In the genomic region with DNA sequence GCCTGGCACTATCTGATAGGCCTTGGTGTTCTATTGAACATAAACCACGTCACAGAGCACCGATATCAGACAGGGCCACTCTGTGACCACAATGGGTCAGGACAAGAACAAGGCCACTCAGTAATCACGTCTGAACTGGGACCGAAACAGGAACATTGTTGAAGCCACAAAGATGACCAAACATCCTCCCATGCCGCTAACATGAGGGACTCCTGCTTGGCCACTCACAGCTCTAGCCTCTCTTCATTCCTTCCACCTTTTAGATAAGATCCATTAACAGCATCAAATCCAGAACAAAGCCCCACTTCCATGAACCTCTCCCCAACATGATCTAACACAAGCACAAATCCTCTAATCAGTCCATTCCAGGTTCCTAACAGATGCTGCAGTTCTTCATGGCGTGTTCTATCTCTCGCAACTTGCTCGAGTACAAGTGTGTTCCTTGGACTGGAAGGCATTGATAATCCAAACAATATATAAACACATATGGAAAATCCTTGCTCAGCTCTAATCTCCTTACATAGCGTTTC, we compare ENCODE assay signal across 17 cellular contexts. TPM values are rescaled to one million over a fixed set of nuclear protein-coding genes. Genes with fewer than 3 reads are reported as not detected.
DNase-seq lines count a peak whose midpoint lies in the region; ATAC-seq and TF ChIP-seq lines count a peak whose summit lies in the region.
"Had no signal": no experiment of that assay in that cellular context is flagged by ENCODE, and none has a peak within 500 bp of the region (broad histone marks: within the 10 kb centered on the region; RNA-seq: fewer than 3 reads in every experiment).

No MANE protein-coding gene starts in this region.

- peaks cover 0 to 4% (median 0%) of the 10 kb centered on the region in 8 donors for H3K9me3 ChIP-seq in spleen
- H3K9me3 ChIP-seq: Caco-2 had no signal

- H3K9me3 Mint-ChIP-seq in endothelial cell (ENCODE audit: unreplicated experiment): no peaks in the 10 kb centered on the region
- no peaks in the 10 kb centered on the region for H3K9me3 Mint-ChIP-seq in activated naive CD4-positive, alpha-beta T cell treated with anti-CD3 and anti-CD28 coated beads, Interleukin-2, amount 10 ng/mL, durations not matched to agents 7 days and 5 days

- H3K36me3 ChIP-seq in spleen: peaks cover 0 to 50% (median 10%) of the 10 kb centered on the region in 6 donors

- H3K27ac ChIP-seq in spleen: peak overlapping the region in 6 of 8 donors; percentile 34 to 86 (median 70)
- H3K27ac ChIP-seq in foreskin keratinocyte: no peak overlapping the region

- peaks cover 0 to 18% (median under 1%) of the 10 kb centered on the region in 6 donors for H3K4me1 ChIP-seq in spleen
- no peaks in the 10 kb centered on the region for H3K4me1 ChIP-seq in foreskin keratinocyte

- no peak for TF ChIP-seq POLR2A in spleen (IDR thresholded peaks at IDR 0.05)

- no peak for ATAC-seq in foreskin keratinocyte
- ATAC-seq: HCT116 had no signal

- H3K27me3 Mint-ChIP-seq in endothelial cell (ENCODE audit: unreplicated experiment): no peaks in the 10 kb centered on the region
- H3K27me3 Mint-ChIP-seq in activated naive CD4-positive, alpha-beta T cell treated with anti-CD3 and anti-CD28 coated beads, Interleukin-2, amount 10 ng/mL, durations not matched to agents 7 days and 5 days: no peaks in the 10 kb centered on the region

- no peak overlapping the region for H3K4me3 ChIP-seq in spleen

- no peak overlapping the region for H3K27ac Mint-ChIP-seq in endothelial cell (ENCODE audit: unreplicated experiment)
- H3K27ac Mint-ChIP-seq in activated naive CD4-positive, alpha-beta T cell treated with anti-CD3 and anti-CD28 coated beads, Interleukin-2, amount 10 ng/mL, durations not matched to agents 7 days and 5 days: no peak overlapping the region

- TF ChIP-seq CTCF in endothelial cell (IDR thresholded peaks at IDR 0.05; ENCODE audit: unreplicated experiment): no peak
- no peak for TF ChIP-seq CTCF in spleen (IDR thresholded peaks at IDR 0.05 in 8 of 11, conservative IDR thresholded peaks at IDR 0.05 in 3 of 11)
- TF ChIP-seq CTCF in foreskin keratinocyte (conservative IDR thresholded peaks at IDR 0.05): no peak

- H3K27me3 ChIP-seq in spleen (replicated peaks in 1 of 7): no peaks in the 10 kb centered on the region
- no peaks in the 10 kb centered on the region for H3K27me3 ChIP-seq in foreskin keratinocyte

- 62 to 83% (median 76%) methylated on average over 9 of the region's 9 CpGs for WGBS in spleen, 5 donors

- CTCF ChIA-PET in activated naive CD4-positive, alpha-beta T cell treated with anti-CD3 and anti-CD28 coated beads, Interleukin-2, amount 10 ng/mL, durations not matched to agents 7 days and 5 days (lab: Charles Lee): no interaction called here

- DNase-seq in CMK (ENCODE audit: low read depth): peak; percentile 27
- DNase-seq in OCI-M1 (lab: John Stamatoyannopoulos, UW): peak; percentile 88
- no peak for DNase-seq in endothelial cell (ENCODE audit: low spot score)
- no peak for DNase-seq in spleen
- no peak for DNase-seq in foreskin keratinocyte
- DNase-seq in AML-193 (lab: John Stamatoyannopoulos, UW): no peak
- no peak for DNase-seq in activated naive CD4-positive, alpha-beta T cell treated with anti-CD3 and anti-CD28 coated beads, Interleukin-2, amount 10 ng/mL, durations not matched to agents 7 days and 5 days
- DNase-seq: Caco-2, GOT3, NCI-H1105, NCI-H1694, NCI-H2081 treated with DMSO at 0.1 percent for 48 hours, NCI-H446 treated with DMSO at 0.1 percent for 48 hours, NCI-H69, SHP77, SK-N-SH had no signal

- peak overlapping the region; percentile 14 for H3K4me3 Mint-ChIP-seq in endothelial cell (ENCODE audit: unreplicated experiment)
- H3K4me3 Mint-ChIP-seq in activated naive CD4-positive, alpha-beta T cell treated with anti-CD3 and anti-CD28 coated beads, Interleukin-2, amount 10 ng/mL, durations not matched to agents 7 days and 5 days: no peak overlapping the region

- intact Hi-C loops in spleen (cut with DNase I; ENCODE audit: low total_unique reads): no loop called here

- H3K36me3 Mint-ChIP-seq in endothelial cell (ENCODE audit: low read depth, unreplicated experiment): peaks cover 27% of the 10 kb centered on the region
- peaks cover 34% of the 10 kb centered on the region for H3K36me3 Mint-ChIP-seq in activated naive CD4-positive, alpha-beta T cell treated with anti-CD3 and anti-CD28 coated beads, Interleukin-2, amount 10 ng/mL, durations not matched to agents 7 days and 5 days

- peaks cover 3% of the 10 kb centered on the region for H3K4me1 Mint-ChIP-seq in endothelial cell (ENCODE audit: unreplicated experiment)
- H3K4me1 Mint-ChIP-seq in activated naive CD4-positive, alpha-beta T cell treated with anti-CD3 and anti-CD28 coated beads, Interleukin-2, amount 10 ng/mL, durations not matched to agents 7 days and 5 days: no peaks in the 10 kb centered on the region

RNA-seq across cellular contexts. Expression of gene SIRT5, which starts 7.4 kb away (rescaled TPM):
- total RNA-seq in endothelial cell (ENCODE audit: unreplicated experiment) (16.0 TPM), spleen (10 to 100 TPM; 11.0 to 23.7 (median 18.0) TPM), foreskin keratinocyte (8.8 and 8.9 TPM in 2 replicates)
- polyA plus RNA-seq in spleen (10 to 100 TPM in 1 of 3 donors, 1 to 10 TPM in 2; 8.2 to 10.8 (median 9.1) TPM), foreskin keratinocyte (6.3 and 6.4 TPM in 2 replicates)

RNA-seq across cellular contexts. Expression of gene NOL7, which starts 33.4 kb away (rescaled TPM):
- total RNA-seq in endothelial cell (ENCODE audit: unreplicated experiment) (43.5 TPM), spleen (10 to 100 TPM; 44.6 to 73.6 (median 50.6) TPM), foreskin keratinocyte (79.1 and 83.9 TPM in 2 replicates)
- polyA plus RNA-seq in spleen (10 to 100 TPM; 49.9 to 63.1 (median 57.4) TPM), foreskin keratinocyte (86.7 and 96.3 TPM in 2 replicates)

Comparison
In these comparisons a context has a peak if more than half of its experiments do, and no peak if none do; other contexts are left out.
1. DNase-seq: peak in CMK (single experiment) and OCI-M1 (single experiment); none in endothelial cell (single experiment), spleen (single experiment), foreskin keratinocyte (0 of 2), AML-193 (0 of 2) and activated naive CD4-positive, alpha-beta T cell treated with anti-CD3 and anti-CD28 coated beads, Interleukin-2, amount 10 ng/mL, durations not matched to agents 7 days and 5 days (single experiment).